Comparison of ENCODE assay signal across 33 cellular contexts in genomic region chr6:122890250-122890649, GRCh38.
DNase-seq lines count a peak whose midpoint lies in the region; ATAC-seq, FAIRE-seq and TF ChIP-seq lines count a peak whose summit lies in the region.
"Had no signal": no experiment of that assay in that cellular context is flagged by ENCODE, and none has a peak within 500 bp of the region (broad histone marks: within the 10 kb centered on the region; RNA-seq: fewer than 3 reads in every experiment).

No MANE protein-coding gene starts in this region.

- H3K4me3 ChIP-seq in HepG2 (replicated peaks in 1 of 3; ENCODE audit: insufficient read depth in 1 of 3, low read depth in 2 of 3, low read length in 3 of 3) = no peak overlapping the region
- no peak overlapping the region for H3K4me3 ChIP-seq in right lobe of liver
- H3K4me3 ChIP-seq in HEK293 (ENCODE audit: low read depth, low read length) = no peak overlapping the region
- no peak overlapping the region for H3K4me3 ChIP-seq in GM12878
- H3K4me3 ChIP-seq: A549; BLaER1; BLaER1 treated with 17β-estradiol and CSF1 and Interleukin-3, amounts not matched to agents 10 nM and 100 nM had no signal

- BruUV-seq in HepG2 (replicated peaks; lab: Mats Ljungman, UMichigan) (no TSS peak), GM12878 (replicated peaks; lab: Mats Ljungman, UMichigan) (no TSS peak)

- TF ChIP-seq EP300 in HepG2 (IDR thresholded peaks at IDR 0.05; ENCODE audit: low read depth in 2 of 2, low read length in 2 of 2) = no peak
- TF ChIP-seq EP300 in HepG2 (CRISPR knock-in tag; IDR thresholded peaks at IDR 0.05; ENCODE audit: borderline replicate concordance) = no peak
- TF ChIP-seq EP300 in GM12878 (IDR thresholded peaks at IDR 0.05; ENCODE audit: borderline replicate concordance in 1 of 2, control insufficient read depth in 1 of 2, low read depth in 2 of 2, low read length in 2 of 2) = no peak

- TF ChIP-seq CTCF in HepG2 (CRISPR knock-in tag; IDR thresholded peaks at IDR 0.05) (no peak), right lobe of liver (IDR thresholded peaks at IDR 0.05) (no peak), HEK293 (tag by site-specific recombination; IDR thresholded peaks at IDR 0.05) (no peak), GM12878 (IDR thresholded peaks at IDR 0.05 in 2 of 3, conservative IDR thresholded peaks at IDR 0.05 in 1 of 3; ENCODE audit: control insufficient read depth in 2 of 3, extremely low read depth in 1 of 3, insufficient read depth in 1 of 3, low read depth in 3 of 3, low read length in 3 of 3) (no peak)

- DNase-seq in HepG2 (ENCODE audit: low spot score) (no peak), right lobe of liver (no peak), GM12878 (ENCODE audit: low read depth, low spot score) (no peak)
- DNase-seq: 8988T; ACHN; AML-193; BE2C; C1 segment of cervical spinal cord; Caco-2; Calu3; CD4-positive, alpha-beta memory T cell; CD4-positive, alpha-beta T cell; CD4-positive, CD25-positive, alpha-beta regulatory T cell; CD8-positive, alpha-beta memory T cell; CD8-positive, alpha-beta T cell; COR-L47; DMS 273 treated with DMSO at 0.1 percent for 48 hours; DMS153; DMS53; DMS79; DMS79 treated with DMSO at 0.1 percent for 48 hours; DND-41; EL had no signal

- H3K27ac ChIP-seq in HepG2 (ENCODE audit: extremely low read length, insufficient read depth, low read length) (no peak overlapping the region), right lobe of liver (no peak overlapping the region), HEK293 (ENCODE audit: extremely low read depth, low read depth, low read length) (no peak overlapping the region), GM12878 (ENCODE audit: control insufficient read depth, insufficient read depth) (no peak overlapping the region)
- H3K27ac ChIP-seq: 22Rv1; A549; BLaER1; BLaER1 treated with 17β-estradiol and CSF1 and Interleukin-3, amounts not matched to agents 10 nM and 100 nM; C4-2B had no signal

- H3K79me2 ChIP-seq in HepG2 (ENCODE audit: insufficient read depth, low read length) (no peaks in the 10 kb centered on the region), GM12878 (ENCODE audit: control insufficient read depth, insufficient read depth, low read length) (no peaks in the 10 kb centered on the region)

- RAD21 ChIA-PET in GM12878 (lab: Charles Lee; ENCODE audit: unreplicated experiment) = interaction anchor here (1.4 kb wide), 1 partner anchor 21 kb away, joined by 4 read pairs; no protein-coding TSS in a partner anchor

- SMC1A ChIA-PET in GM12878 (lab: Charles Lee; ENCODE audit: uncharacterized antibody, unreplicated experiment) = interaction anchor here (1.0 kb wide), 1 partner anchor 15 kb away, joined by 3 read pairs; no protein-coding TSS in a partner anchor

- ATAC-seq in HepG2 (no peak), right lobe of liver (no peak), GM12878 (no peak), HG02678 (IDR thresholded peaks at IDR 0.05; ENCODE audit: unreplicated experiment) (no peak), HG03139 (IDR thresholded peaks at IDR 0.05; ENCODE audit: unreplicated experiment) (no peak)
- ATAC-seq: A549; CD8-positive, alpha-beta T cell had no signal

- no peaks in the 10 kb centered on the region for H3K27me3 ChIP-seq in HepG2 (ENCODE audit: control insufficient read depth in 1 of 2, insufficient read depth in 2 of 2, low read length in 2 of 2)
- no peaks in the 10 kb centered on the region for H3K27me3 ChIP-seq in right lobe of liver
- H3K27me3 ChIP-seq in GM12878 (replicated peaks in 1 of 2; ENCODE audit: control insufficient read depth in 2 of 2, insufficient read depth in 2 of 2, low read length in 1 of 2) = no peaks in the 10 kb centered on the region
- H3K27me3 ChIP-seq: BE2C; BLaER1; BLaER1 treated with 17β-estradiol and CSF1 and Interleukin-3, amounts not matched to agents 10 nM and 100 nM had no signal

- H3K4me1 ChIP-seq in HepG2 (ENCODE audit: insufficient read depth, low read length) (no peaks in the 10 kb centered on the region), right lobe of liver (no peaks in the 10 kb centered on the region), HEK293 (ENCODE audit: control insufficient read depth, insufficient read depth, low read length) (peaks cover 4% of the 10 kb centered on the region; the same call in 1 of the 2 replicates), GM12878 (ENCODE audit: control insufficient read depth, insufficient read depth, low read length) (no peaks in the 10 kb centered on the region)
- H3K4me1 ChIP-seq: A549; BE2C; BLaER1; BLaER1 treated with 17β-estradiol and CSF1 and Interleukin-3, amounts not matched to agents 10 nM and 100 nM; Caco-2 had no signal

- in situ Hi-C loops in HepG2 (cut with HindIII; ENCODE audit: extremely low pct_ligation_motif_present, low pct_unique_long_range_greater_than_20kb) (no loop called here), GM12878 (cut with MboI) (no loop called here)

- no peak overlapping the region for H3K4me2 ChIP-seq in HepG2 (ENCODE audit: low read depth, low read length)
- H3K4me2 ChIP-seq in GM12878 (ENCODE audit: control insufficient read depth, insufficient read depth) = no peak overlapping the region
- H3K4me2 ChIP-seq: A549; BLaER1; BLaER1 treated with 17β-estradiol and CSF1 and Interleukin-3, amounts not matched to agents 10 nM and 100 nM had no signal

- no peak for FAIRE-seq in HepG2 (lab: Jason Lieb, UNC)
- no peak for FAIRE-seq in GM12878 (lab: Jason Lieb, UNC)
- FAIRE-seq: A204.1, A549, D721Med had no signal

- intact Hi-C loops in HepG2 (cut with micrococcal nuclease; ENCODE audit: unreplicated experiment) = no loop called here
- intact Hi-C loops in right lobe of liver (cut with DNase I) = no loop called here
- intact Hi-C loops in GM12878 (cut with micrococcal nuclease; ENCODE audit: unreplicated experiment) = no loop called here

- CTCF ChIA-PET in HepG2 (lab: Yijun Ruan, JAX; ENCODE audit: low intra/inter-chr PET ratio, low total read pairs) (no interaction called here), HEK293 (lab: Yijun Ruan, JAX) (interaction anchor here (0.6 to 1.5 kb wide), 3 partner anchors 21 to 502 kb away, joined by 3 to 4 read pairs (median 3); no protein-coding TSS in a partner anchor), GM12878 (lab: Yijun Ruan, JAX) (no interaction called here)

- TF ChIP-seq RAD21 in HepG2 (CRISPR knock-in tag; IDR thresholded peaks at IDR 0.05) (no peak), GM12878 (IDR thresholded peaks at IDR 0.05; ENCODE audit: insufficient read depth, low read depth, low read length) (no peak)

- H4K20me1 ChIP-seq in HepG2 (ENCODE audit: insufficient read depth, low read length) (no peaks in the 10 kb centered on the region), GM12878 (ENCODE audit: control insufficient read depth, insufficient read depth) (no peaks in the 10 kb centered on the region)
- H4K20me1 ChIP-seq: BLaER1; BLaER1 treated with 17β-estradiol and CSF1 and Interleukin-3, amounts not matched to agents 10 nM and 100 nM had no signal

- POLR2A ChIA-PET in HepG2 (lab: Yijun Ruan, JAX) (no interaction called here), HEK293 (lab: Yijun Ruan, JAX) (no interaction called here), GM12878 (lab: Charles Lee) (no interaction called here)

- H3K9me3 ChIP-seq in HepG2 (ENCODE audit: low read length) (no peaks in the 10 kb centered on the region), right lobe of liver (no peaks in the 10 kb centered on the region), HEK293 (ENCODE audit: control insufficient read depth, insufficient read depth, low read depth, low read length) (no peaks in the 10 kb centered on the region), GM12878 (replicated peaks; ENCODE audit: control insufficient read depth, insufficient read depth, low read length) (no peaks in the 10 kb centered on the region)
- H3K9me3 ChIP-seq: A549; BE2C; BLaER1; BLaER1 treated with 17β-estradiol and CSF1 and Interleukin-3, amounts not matched to agents 10 nM and 100 nM; Caco-2 had no signal

- no peak overlapping the region for H2AFZ ChIP-seq in HepG2 (ENCODE audit: low read length)
- H2AFZ ChIP-seq in GM12878 (ENCODE audit: control insufficient read depth, low read depth, low read length) = no peak overlapping the region

- H3K36me3 ChIP-seq in HepG2 (replicated peaks in 1 of 2; ENCODE audit: control insufficient read depth in 1 of 2, insufficient read depth in 2 of 2, low read length in 2 of 2) (no peaks in the 10 kb centered on the region), right lobe of liver (no peaks in the 10 kb centered on the region), HEK293 (ENCODE audit: control insufficient read depth in 2 of 2, insufficient read depth in 1 of 2, low read length in 2 of 2) (no peaks in the 10 kb centered on the region), GM12878 (ENCODE audit: control insufficient read depth in 2 of 2, insufficient read depth in 2 of 2, low read length in 1 of 2) (no peaks in the 10 kb centered on the region)
- H3K36me3 ChIP-seq: BE2C; BLaER1; BLaER1 treated with 17β-estradiol and CSF1 and Interleukin-3, amounts not matched to agents 10 nM and 100 nM had no signal

- TF ChIP-seq POLR2A in HepG2 (IDR thresholded peaks at IDR 0.05; ENCODE audit: insufficient read depth in 1 of 2, low read depth in 2 of 2, low read length in 2 of 2) (no peak), right lobe of liver (IDR thresholded peaks at IDR 0.05) (no peak), GM12878 (IDR thresholded peaks at IDR 0.05; ENCODE audit: low read depth, low read length) (no peak)

- no peak overlapping the region for H3K9ac ChIP-seq in HepG2 (ENCODE audit: insufficient read depth, low read depth, low read length)
- H3K9ac ChIP-seq in GM12878 (ENCODE audit: control insufficient read depth, insufficient read depth, low read length) = no peak overlapping the region
- H3K9ac ChIP-seq: BLaER1; BLaER1 treated with 17β-estradiol and CSF1 and Interleukin-3, amounts not matched to agents 10 nM and 100 nM had no signal

- WGBS in HepG2 (ENCODE audit: low lambda C conversion rate) = 3% methylated on average over 4 of the region's 4 CpGs
- WGBS in right lobe of liver (ENCODE audit: insufficient coverage, low coverage, low lambda C conversion rate, missing lambda C conversion rate) = 59% methylated on average over 4 of the region's 4 CpGs
- WGBS in GM12878 (ENCODE audit: insufficient coverage, insufficient replicate concordance, low lambda C conversion rate, missing lambda C conversion rate) = 23% methylated on average over 4 of the region's 4 CpGs

TF ChIP-seq in HepG2, 621 proteins besides CTCF, POLR2A, EP300 and RAD21 (continues in another document):
- TF ChIP-seq CREB1 (IDR thresholded peaks at IDR 0.05) (peak; percentile 62; the same call in 1 of the 2 replicates), CREB1 (CRISPR knock-in tag; IDR thresholded peaks at IDR 0.05) (no peak), ETV5 (CRISPR knock-in tag; IDR thresholded peaks at IDR 0.05; ENCODE audit: borderline replicate concordance) (no peak)

TF ChIP-seq in GM12878, 131 proteins besides CTCF, POLR2A, EP300 and RAD21 (continues in another document):
- TF ChIP-seq IRF3 (IDR thresholded peaks at IDR 0.05) = no peak

Comparison
In these comparisons a context has a peak if more than half of its experiments do, and no peak if none do; other contexts are left out.
1. Of the 63 proteins assayed by ChIP-seq in both HepG2 and HEK293: peak only in HepG2: none; only in HEK293: ATF2; in both: none; in neither: 62.